ENCODE assay signal across 17 cellular contexts in the genomic region with DNA sequence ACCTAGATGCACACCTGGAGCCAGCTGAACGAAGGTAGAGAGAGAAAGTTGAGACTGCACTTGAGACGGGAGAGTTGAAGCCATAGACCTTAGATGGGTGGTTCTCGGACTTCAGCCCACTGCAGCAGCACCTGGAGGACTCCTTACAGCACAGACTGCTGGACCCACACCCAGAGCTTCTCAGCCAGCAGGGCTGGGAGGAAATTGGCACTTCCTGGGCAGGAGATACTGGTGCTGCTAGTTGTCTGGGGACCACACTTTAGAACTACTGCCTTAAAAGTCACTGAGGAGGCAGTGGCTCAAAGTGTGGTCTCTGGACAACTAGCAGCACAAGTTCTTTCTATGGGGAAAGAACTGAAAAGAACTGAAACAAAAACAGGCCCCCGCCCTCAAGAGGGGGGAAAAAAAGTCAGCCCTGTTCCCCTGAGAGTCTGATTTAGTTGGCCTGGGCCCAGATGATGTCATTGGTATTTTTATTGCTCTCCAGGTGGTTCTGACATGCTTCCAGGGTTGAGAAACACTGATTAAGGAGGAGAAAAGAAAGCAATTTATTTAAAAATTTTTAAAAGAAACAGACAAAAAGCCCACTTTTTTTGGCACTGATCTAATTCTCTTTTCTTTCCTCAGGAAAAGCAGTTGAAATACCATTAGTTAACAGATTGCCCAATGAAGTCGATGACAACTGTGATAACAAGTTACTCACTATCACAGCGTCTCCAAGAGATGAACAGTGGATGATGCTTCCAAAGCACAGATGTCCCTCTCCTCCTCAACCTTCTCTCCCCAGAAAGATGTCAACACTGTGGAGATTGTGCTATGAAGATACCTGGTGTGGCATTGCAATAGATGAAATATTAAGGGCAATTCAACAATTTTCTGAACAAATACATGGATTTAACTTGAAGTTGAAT.
DNase-seq lines count a peak whose midpoint lies in the region; ATAC-seq, FAIRE-seq and TF ChIP-seq lines count a peak whose summit lies in the region.
"Had no signal": no experiment of that assay in that cellular context is flagged by ENCODE, and none has a peak within 500 bp of the region (broad histone marks: within the 10 kb centered on the region; RNA-seq: fewer than 3 reads in every experiment).

No MANE protein-coding gene starts in this region.

- H3K4me1 ChIP-seq in kidney (ENCODE audit: control insufficient read depth in 1 of 2, insufficient read depth in 1 of 2, low read depth in 1 of 2, low read length in 2 of 2) (peaks cover 8 to 17% of the 10 kb centered on the region in 2 donors), Peyer's patch (no peaks in the 10 kb centered on the region)
- H3K4me1 ChIP-seq: neural progenitor cell, right lobe of liver had no signal

- TF ChIP-seq CTCF in kidney (IDR thresholded peaks at IDR 0.05; ENCODE audit: borderline replicate concordance, extremely low read depth, insufficient read depth) (no peak), Peyer's patch (IDR thresholded peaks at IDR 0.05) (no peak), type B pancreatic cell (conservative IDR thresholded peaks at IDR 0.05) (no peak)

- DNase-seq in ELF-1 (ENCODE audit: low read depth, low spot score) (peak; percentile 29), RPMI8226 (peak; percentile 12), kidney (no peak), Peyer's patch (no peak), type B pancreatic cell (ENCODE audit: extremely low spot score, unreplicated experiment) (no peak), NCI-H2107 (lab: John Stamatoyannopoulos, UW) (no peak)
- DNase-seq: activated naive CD4-positive, alpha-beta T cell; DND-41; endodermal cell; glutamatergic neuron; right lobe of liver; stimulated activated CD4-positive, alpha-beta T cell treated with anti-CD3 and anti-CD28 coated beads, Interleukin-4, amount 100 ng/mL, for 4 hours; stimulated activated naive B cell treated with anti-CD40 and anti-IgM and Interleukin-4, amounts not matched to agents 10 μg/mL and 1 μg/mL and 100 μg/mL, for 72 hours had no signal

- no peak overlapping the region for H3K4me3 Mint-ChIP-seq in type B pancreatic cell
- H3K4me3 Mint-ChIP-seq: endodermal cell; neural progenitor cell; stimulated activated naive B cell treated with anti-CD40 and anti-IgM and Interleukin-4, amounts not matched to agents 10 μg/mL and 1 μg/mL and 100 μg/mL, for 72 hours had no signal

- H3K27me3 ChIP-seq in Peyer's patch, result no peaks in the 10 kb centered on the region
- H3K27me3 ChIP-seq: neural progenitor cell, right lobe of liver had no signal

- no peaks in the 10 kb centered on the region for H3K36me3 Mint-ChIP-seq in type B pancreatic cell
- H3K36me3 Mint-ChIP-seq: neural progenitor cell; stimulated activated naive B cell treated with anti-CD40 and anti-IgM and Interleukin-4, amounts not matched to agents 10 μg/mL and 1 μg/mL and 100 μg/mL, for 72 hours had no signal

- H3K36me3 ChIP-seq in kidney (ENCODE audit: control insufficient read depth in 1 of 2, insufficient read depth in 2 of 2, low read length in 2 of 2), result no peaks in the 10 kb centered on the region
- H3K36me3 ChIP-seq in Peyer's patch, result no peaks in the 10 kb centered on the region
- H3K36me3 ChIP-seq: neural progenitor cell, right lobe of liver had no signal

- intact Hi-C loops in kidney (cut with DNase I), result no loop called here

- no peaks in the 10 kb centered on the region for H3K4me1 Mint-ChIP-seq in type B pancreatic cell (ENCODE audit: unreplicated experiment)
- H3K4me1 Mint-ChIP-seq: neural progenitor cell; stimulated activated naive B cell treated with anti-CD40 and anti-IgM and Interleukin-4, amounts not matched to agents 10 μg/mL and 1 μg/mL and 100 μg/mL, for 72 hours had no signal

- H3K27me3 Mint-ChIP-seq in type B pancreatic cell, result peaks cover 11% of the 10 kb centered on the region
- H3K27me3 Mint-ChIP-seq: stimulated activated naive B cell treated with anti-CD40 and anti-IgM and Interleukin-4, amounts not matched to agents 10 μg/mL and 1 μg/mL and 100 μg/mL, for 72 hours had no signal

- H3K9me3 Mint-ChIP-seq in type B pancreatic cell, result no peaks in the 10 kb centered on the region

- H3K4me3 ChIP-seq in kidney (ENCODE audit: low read length in 2 of 2) (no peak overlapping the region), Peyer's patch (no peak overlapping the region)
- H3K4me3 ChIP-seq: neural progenitor cell, right lobe of liver had no signal

- H3K27ac Mint-ChIP-seq in type B pancreatic cell, result no peak overlapping the region
- H3K27ac Mint-ChIP-seq: endodermal cell; neural progenitor cell; stimulated activated naive B cell treated with anti-CD40 and anti-IgM and Interleukin-4, amounts not matched to agents 10 μg/mL and 1 μg/mL and 100 μg/mL, for 72 hours had no signal

- H3K9me3 ChIP-seq in kidney (ENCODE audit: control insufficient read depth in 1 of 2, low read length in 2 of 2) (no peaks in the 10 kb centered on the region), Peyer's patch (no peaks in the 10 kb centered on the region)
- H3K9me3 ChIP-seq: right lobe of liver had no signal

- no peak for TF ChIP-seq POLR2A in Peyer's patch (IDR thresholded peaks at IDR 0.05)

- H3K27ac ChIP-seq in kidney (ENCODE audit: low read depth in 2 of 2, low read length in 2 of 2) (peak overlapping the region; percentile 23 to 49), Peyer's patch (no peak overlapping the region)
- H3K27ac ChIP-seq: neural progenitor cell, right lobe of liver, VCaP had no signal

- peak; percentile 40 for ATAC-seq in GM21360 (IDR thresholded peaks at IDR 0.05; ENCODE audit: unreplicated experiment)
- no peak for ATAC-seq in GM21528 (IDR thresholded peaks at IDR 0.05; ENCODE audit: low FRiP score, unreplicated experiment)
- ATAC-seq: stimulated activated naive B cell treated with anti-CD40 and anti-IgM and Interleukin-4, amounts not matched to agents 10 μg/mL and 1 μg/mL and 100 μg/mL, for 72 hours had no signal

- no peak overlapping the region for H3K9ac ChIP-seq in kidney (ENCODE audit: low read length in 2 of 2)
- H3K9ac ChIP-seq: neural progenitor cell had no signal

- no peak for FAIRE-seq in kidney (lab: Jason Lieb, UNC)

Comparison
In these comparisons a context has a peak if more than half of its experiments do, and no peak if none do; other contexts are left out.
1. DNase-seq: peak in ELF-1 (single experiment) and RPMI8226 (single experiment); none in kidney (single experiment), Peyer's patch (0 of 3), type B pancreatic cell (single experiment) and NCI-H2107 (single experiment).
2. H3K27ac ChIP-seq: peak in kidney (2 of 2); none in Peyer's patch (0 of 4).